11 cellular contexts compared by ENCODE assay signal in the genomic region with DNA sequence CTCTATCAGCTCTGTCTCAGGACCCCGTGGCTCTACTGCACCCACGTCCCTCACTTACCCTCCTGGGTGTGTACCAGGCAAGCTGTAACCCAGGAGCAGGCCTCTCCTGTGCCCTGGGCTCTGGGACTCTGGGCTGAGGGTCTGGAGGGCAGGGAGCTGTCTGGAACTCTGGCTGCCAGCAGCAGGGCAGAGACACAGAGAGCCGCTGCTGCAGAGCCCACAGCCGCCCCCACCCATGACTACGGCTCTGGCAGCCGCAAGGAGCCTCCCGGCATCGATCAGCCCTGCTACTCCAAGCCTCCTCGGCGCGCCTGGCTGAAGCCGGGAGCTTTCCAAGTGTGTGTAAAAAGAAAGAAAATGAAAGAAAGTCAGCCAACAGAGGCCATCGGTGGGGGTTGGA.
"Had no signal": no experiment of that assay in that cellular context is flagged by ENCODE, and none has a peak within 500 bp of the region (broad histone marks: within the 10 kb centered on the region; RNA-seq: fewer than 3 reads in every experiment).

No MANE protein-coding gene starts in this region.

- H3K27ac ChIP-seq: breast epithelium, gastroesophageal sphincter, sigmoid colon had no signal

- H3K27me3 ChIP-seq: breast epithelium had no signal

- H3K36me3 ChIP-seq: breast epithelium, gastroesophageal sphincter, sigmoid colon had no signal

- DNase-seq: activated B cell treated with CpG ODN at 0.5 μM for 24 hours; activated CD4-positive, alpha-beta T cell treated with anti-CD3 and anti-CD28 coated beads, Interleukin-2, amount 10 ng/mL, durations not matched to agents 24 days and 14 days; activated CD8-positive, alpha-beta memory T cell treated with anti-CD3 and anti-CD28 coated beads, Interleukin-2, amount 50 U/mL, for 4 hours; activated CD8-positive, alpha-beta T cell treated with anti-CD3 and anti-CD28 coated beads, Interleukin-2, amount 10 ng/mL, durations not matched to agents 7 days and 5 days; activated naive CD8-positive, alpha-beta T cell treated with anti-CD3 and anti-CD28 coated beads for 36 hours; endodermal cell; sigmoid colon; stimulated activated CD4-positive, alpha-beta T cell treated with anti-CD3 and anti-CD28 coated beads, Interleukin-1b, Interleukin-23, amount 100 ng/mL, for 48 hours; T-helper 2 cell had no signal

- H3K4me1 ChIP-seq: breast epithelium, gastroesophageal sphincter, sigmoid colon had no signal

- H3K4me3 ChIP-seq: gastroesophageal sphincter, sigmoid colon had no signal

- ATAC-seq: activated CD8-positive, alpha-beta T cell treated with anti-CD3 and anti-CD28 coated beads, Interleukin-2, amount 10 ng/mL, durations not matched to agents 7 days and 5 days; gastroesophageal sphincter had no signal
